16 cellular contexts compared by ENCODE assay signal in genomic region chr6:110882824-110883554, GRCh38. TPM values are rescaled to one million over a fixed set of nuclear protein-coding genes. Genes with fewer than 3 reads are reported as not detected.
DNase-seq lines count a peak whose midpoint lies in the region; ATAC-seq and TF ChIP-seq lines count a peak whose summit lies in the region.
"Had no signal": no experiment of that assay in that cellular context is flagged by ENCODE, and none has a peak within 500 bp of the region (broad histone marks: within the 10 kb centered on the region; RNA-seq: fewer than 3 reads in every experiment).

No MANE protein-coding gene starts in this region.

- H3K9me3 ChIP-seq in left ventricle myocardium inferior (replicated peaks), result no peaks in the 10 kb centered on the region
- H3K9me3 ChIP-seq in OCI-LY7 (ENCODE audit: low read length), result no peaks in the 10 kb centered on the region
- H3K9me3 ChIP-seq: BE2C, MG63, mucosa of descending colon, stomach had no signal

- H4K20me1 ChIP-seq in OCI-LY7 (ENCODE audit: insufficient read depth, low read length), result peaks cover 75% of the 10 kb centered on the region

- H3K36me3 ChIP-seq in left ventricle myocardium inferior (no peaks in the 10 kb centered on the region), OCI-LY7 (ENCODE audit: insufficient read depth, low read length) (peaks cover 86% of the 10 kb centered on the region)
- H3K36me3 ChIP-seq: stomach had no signal

- H3K9me2 ChIP-seq in OCI-LY7 (ENCODE audit: insufficient read depth, low read length), result no peaks in the 10 kb centered on the region

- no peaks in the 10 kb centered on the region for H3K27me3 ChIP-seq in left ventricle myocardium inferior (ENCODE audit: low read depth)
- H3K27me3 ChIP-seq in dorsolateral prefrontal cortex, result no peaks in the 10 kb centered on the region
- H3K27me3 ChIP-seq: BE2C, MG63, stomach had no signal

- peaks cover 100% of the 10 kb centered on the region for H3K79me2 ChIP-seq in OCI-LY7 (ENCODE audit: insufficient read depth, low read depth, low read length)

- H3K4me1 Mint-ChIP-seq in stimulated activated memory B cell treated with anti-CD40 and anti-IgM and Interleukin-4, amounts not matched to agents 10 μg/mL and 1 μg/mL and 100 μg/mL, for 72 hours, result peaks cover 93% of the 10 kb centered on the region
- H3K4me1 Mint-ChIP-seq in activated CD4-positive, alpha-beta T cell treated with anti-CD3 and anti-CD28 coated beads, Interleukin-2, amount 10 ng/mL, durations not matched to agents 7 days and 5 days, result peaks cover 83% of the 10 kb centered on the region

- peak overlapping the region; percentile 22 for H3K4me3 ChIP-seq in left ventricle myocardium inferior
- H3K4me3 ChIP-seq in OCI-LY7 (ENCODE audit: low read depth, low read length, poor library complexity, severe bottlenecking), result no peak overlapping the region
- H3K4me3 ChIP-seq in dorsolateral prefrontal cortex, result peak overlapping the region in 20 of 59 donors; percentile 3 to 97 (median 16)
- H3K4me3 ChIP-seq: MG63, mucosa of descending colon had no signal

- peaks cover 10% of the 10 kb centered on the region for H3K36me3 Mint-ChIP-seq in stimulated activated memory B cell treated with anti-CD40 and anti-IgM and Interleukin-4, amounts not matched to agents 10 μg/mL and 1 μg/mL and 100 μg/mL, for 72 hours
- H3K36me3 Mint-ChIP-seq in activated CD4-positive, alpha-beta T cell treated with anti-CD3 and anti-CD28 coated beads, Interleukin-2, amount 10 ng/mL, durations not matched to agents 7 days and 5 days (ENCODE audit: low read depth), result peaks cover 24% of the 10 kb centered on the region

- in situ Hi-C loops in ACHN (cut with HindIII; ENCODE audit: low pct_ligation_motif_present, low pct_unique_long_range_greater_than_20kb, low sequenced_read_pairs), result no loop called here

- peak overlapping the region; percentile 77 for H3K27ac ChIP-seq in left ventricle myocardium inferior (replicated peaks)
- no peak overlapping the region for H3K27ac ChIP-seq in OCI-LY7 (ENCODE audit: low read depth, low read length, poor library complexity, severe bottlenecking)
- H3K27ac ChIP-seq in dorsolateral prefrontal cortex, result peak overlapping the region in 56 of 59 donors; percentile 2 to 96 (median 76)
- H3K27ac ChIP-seq: stomach had no signal

- H3K4me2 ChIP-seq in OCI-LY7 (ENCODE audit: low read length), result peak overlapping the region; percentile 91; the same call in 1 of the 2 replicates

- CTCF ChIA-PET in OCI-LY7 (lab: Charles Lee; ENCODE audit: unreplicated experiment), result no interaction called here
- CTCF ChIA-PET in activated CD4-positive, alpha-beta T cell treated with anti-CD3 and anti-CD28 coated beads, Interleukin-2, amount 10 ng/mL, durations not matched to agents 7 days and 5 days (lab: Charles Lee), result interaction anchor here (0.5 to 1.5 kb wide), 4 partner anchors 9 to 476 kb away, joined by 3 to 4 read pairs (median 3); no protein-coding TSS in a partner anchor

- intact Hi-C loops in left ventricle myocardium inferior (cut with micrococcal nuclease) (no loop called here), Right ventricle myocardium superior (cut with DNase I) (no loop called here), OCI-LY7 (cut with micrococcal nuclease; ENCODE audit: unreplicated experiment) (no loop called here), dorsolateral prefrontal cortex (cut with DNase I) (no loop called here)

- no peak overlapping the region for H3K4me3 Mint-ChIP-seq in stimulated activated memory B cell treated with anti-CD40 and anti-IgM and Interleukin-4, amounts not matched to agents 10 μg/mL and 1 μg/mL and 100 μg/mL, for 72 hours
- H3K4me3 Mint-ChIP-seq in activated CD4-positive, alpha-beta T cell treated with anti-CD3 and anti-CD28 coated beads, Interleukin-2, amount 10 ng/mL, durations not matched to agents 7 days and 5 days, result no peak overlapping the region

- TF ChIP-seq CTCF in left ventricle myocardium inferior (IDR thresholded peaks at IDR 0.05; ENCODE audit: borderline replicate concordance), result no peak
- TF ChIP-seq CTCF in OCI-LY7 (conservative IDR thresholded peaks at IDR 0.05; ENCODE audit: low read length), result no peak
- no peak for TF ChIP-seq CTCF in dorsolateral prefrontal cortex (IDR thresholded peaks at IDR 0.05 in 54 of 56, conservative IDR thresholded peaks at IDR 0.05 in 2 of 56; ENCODE audit: low read depth in 1 of 56, partially characterized antibody in 56 of 56)

- H3K4me1 ChIP-seq in left ventricle myocardium inferior, result peaks cover 85% of the 10 kb centered on the region
- H3K4me1 ChIP-seq in OCI-LY7 (ENCODE audit: insufficient read depth, low read length, poor library complexity, severe bottlenecking), result peaks cover 82% of the 10 kb centered on the region
- H3K4me1 ChIP-seq: BE2C had no signal

- H2AFZ ChIP-seq in OCI-LY7 (ENCODE audit: low read length), result no peak overlapping the region

- peak overlapping the region; percentile 70 for H3K27ac Mint-ChIP-seq in stimulated activated memory B cell treated with anti-CD40 and anti-IgM and Interleukin-4, amounts not matched to agents 10 μg/mL and 1 μg/mL and 100 μg/mL, for 72 hours
- H3K27ac Mint-ChIP-seq in activated CD4-positive, alpha-beta T cell treated with anti-CD3 and anti-CD28 coated beads, Interleukin-2, amount 10 ng/mL, durations not matched to agents 7 days and 5 days, result no peak overlapping the region

- POLR2A ChIA-PET in OCI-LY7 (lab: Charles Lee), result interaction anchor here (0.5 to 2.4 kb wide), 6 partner anchors 9 to 208 kb away, joined by 3 to 14 read pairs (median 4); partner anchors contain the start of genes AMD1 and CDK19
- POLR2A ChIA-PET in activated CD4-positive, alpha-beta T cell treated with anti-CD3 and anti-CD28 coated beads, Interleukin-2, amount 10 ng/mL, durations not matched to agents 7 days and 5 days (lab: Charles Lee), result no interaction called here

- BruUV-seq in OCI-LY7 (replicated peaks; lab: Mats Ljungman, UMichigan), result no TSS peak

- no peaks in the 10 kb centered on the region for H3K9me3 Mint-ChIP-seq in stimulated activated memory B cell treated with anti-CD40 and anti-IgM and Interleukin-4, amounts not matched to agents 10 μg/mL and 1 μg/mL and 100 μg/mL, for 72 hours
- no peaks in the 10 kb centered on the region for H3K9me3 Mint-ChIP-seq in activated CD4-positive, alpha-beta T cell treated with anti-CD3 and anti-CD28 coated beads, Interleukin-2, amount 10 ng/mL, durations not matched to agents 7 days and 5 days

- H3K27me3 Mint-ChIP-seq in stimulated activated memory B cell treated with anti-CD40 and anti-IgM and Interleukin-4, amounts not matched to agents 10 μg/mL and 1 μg/mL and 100 μg/mL, for 72 hours, result no peaks in the 10 kb centered on the region
- no peaks in the 10 kb centered on the region for H3K27me3 Mint-ChIP-seq in activated CD4-positive, alpha-beta T cell treated with anti-CD3 and anti-CD28 coated beads, Interleukin-2, amount 10 ng/mL, durations not matched to agents 7 days and 5 days

- ATAC-seq in Right ventricle myocardium superior (ENCODE audit: poor library complexity), result no peak
- no peak for ATAC-seq in stimulated activated memory B cell treated with anti-CD40 and anti-IgM and Interleukin-4, amounts not matched to agents 10 μg/mL and 1 μg/mL and 100 μg/mL, for 72 hours

- DNase-seq in left ventricle myocardium inferior (no peak), Right ventricle myocardium superior (no peak), OCI-LY7 (ENCODE audit: low spot score) (no peak), dorsolateral prefrontal cortex (no peak), ACHN (no peak), T1000 (lab: John Stamatoyannopoulos, UW) (no peak)
- DNase-seq in activated CD4-positive, alpha-beta T cell treated with anti-CD3 and anti-CD28 coated beads, Interleukin-2, amount 10 ng/mL, durations not matched to agents 7 days and 5 days, result no peak
- DNase-seq: activated effector memory CD4-positive, alpha-beta T cell treated with anti-CD3 and anti-CD28 coated beads, Interleukin-2, amount 50 U/mL, for 16 hours; BE2C; cerebellar nuclear complex; MG63; mucosa of descending colon; NCI-H446; stimulated activated CD4-positive, alpha-beta T cell treated with anti-CD3 and anti-CD28 coated beads, Interleukin-2, amount 100 ng/mL, for 48 hours; stomach had no signal

RNA-seq across cellular contexts. Expression of gene AMD1, which starts 8.4 kb away (rescaled TPM):
- total RNA-seq in left ventricle myocardium inferior (72.8 TPM), Right ventricle myocardium superior (67.0 TPM), OCI-LY7 (2022) (76.9 and 90.0 TPM in 2 replicates), dorsolateral prefrontal cortex (100 to 1,000 TPM in 69 of 120 experiments, 10 to 100 TPM in 51; 51.8 to 156 (median 104) TPM)
- 64.2 and 74.3 TPM in 2 replicates for total RNA-seq in OCI-LY7 (2014; rRNA removed; shearing (Covaris generic))
- 100 to 1,000 TPM in 1 of 2 experiments, 10 to 100 TPM in 1; 76.5 to 103 TPM for total RNA-seq in activated CD4-positive, alpha-beta T cell treated with anti-CD3 and anti-CD28 coated beads, Interleukin-2, amount 10 ng/mL, durations not matched to agents 7 days and 5 days
